In genomic region chr10:69774596-69774995, GRCh38 we compare ENCODE assay signal across 2 cellular contexts.
TF ChIP-seq lines count a peak whose summit lies in the region.

No MANE protein-coding gene starts in this region.

TF ChIP-seq in SK-N-SH, 30 proteins besides CTCF, POLR2A, EP300 and RAD21 (continued from another document):
- TF ChIP-seq REST (IDR thresholded peaks at IDR 0.05; ENCODE audit: low read depth, low read length) = no peak
- TF ChIP-seq PBX3 (IDR thresholded peaks at IDR 0.05) = no peak
- TF ChIP-seq RFX5 (IDR thresholded peaks at IDR 0.05; ENCODE audit: low read length) = no peak
- TF ChIP-seq YY1 (IDR thresholded peaks at IDR 0.05; ENCODE audit: low read depth) = no peak
- TF ChIP-seq TEAD4 (IDR thresholded peaks at IDR 0.05; ENCODE audit: borderline replicate concordance, insufficient read depth) = no peak

TF ChIP-seq in SK-N-SH treated with all-trans-retinoic acid at 6 μM for 48 hours, 23 proteins besides CTCF, POLR2A, EP300 and RAD21 (continued from another document):
- TF ChIP-seq CSRNP3 (CRISPR knock-in tag; IDR thresholded peaks at IDR 0.05) (no peak), BACH2 (CRISPR knock-in tag; IDR thresholded peaks at IDR 0.05; ENCODE audit: borderline replicate concordance) (no peak), ISL1 (CRISPR knock-in tag; IDR thresholded peaks at IDR 0.05) (no peak), CREB5 (CRISPR knock-in tag; IDR thresholded peaks at IDR 0.05; ENCODE audit: low read depth) (no peak)
